9 cellular contexts compared by ENCODE assay signal in the genomic region with DNA sequence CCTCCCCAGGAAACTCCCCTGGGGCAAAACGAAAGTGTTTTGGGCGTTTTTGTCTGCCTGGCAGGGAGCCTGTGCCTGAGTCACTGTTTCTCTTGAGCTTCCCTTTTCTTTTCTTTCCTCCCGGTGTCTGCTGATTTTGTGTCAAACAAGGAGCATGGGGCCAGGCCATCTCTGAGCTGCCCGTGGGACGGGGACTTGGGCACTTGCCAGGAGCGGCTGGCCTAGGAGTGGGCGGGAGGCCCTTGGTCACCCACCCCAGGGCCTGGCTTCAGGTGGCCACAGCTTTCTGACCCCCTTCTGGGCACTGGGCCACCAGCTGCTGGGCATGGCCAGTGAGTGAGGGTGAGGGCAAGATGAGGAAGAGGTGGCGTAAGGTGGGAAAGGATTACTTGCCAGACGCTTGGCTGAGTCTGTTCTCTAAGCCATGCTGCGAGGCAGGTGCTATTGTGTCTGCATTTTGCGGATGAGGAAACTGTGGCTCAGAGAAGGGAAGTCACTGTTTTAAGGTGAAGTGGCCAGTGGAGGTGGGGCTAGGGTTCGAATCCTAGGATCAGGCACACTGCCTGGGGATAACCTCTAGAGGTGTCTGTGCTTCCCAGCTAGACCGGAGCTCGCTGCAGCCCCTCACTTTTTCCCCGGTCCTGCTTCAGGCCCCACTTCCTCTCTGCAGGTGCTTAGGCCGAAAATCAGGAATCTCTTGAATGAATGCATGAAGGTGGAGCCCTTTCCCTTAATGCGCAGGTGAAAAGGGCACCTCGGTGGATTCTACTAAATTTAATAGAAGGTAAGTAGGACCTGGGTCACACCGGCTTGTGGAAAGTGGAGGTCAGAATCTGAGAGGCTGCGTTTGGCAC. TPM values are rescaled to one million over a fixed set of nuclear protein-coding genes. Genes with fewer than 3 reads are reported as not detected.
DNase-seq lines count a peak whose midpoint lies in the region; ATAC-seq, FAIRE-seq and TF ChIP-seq lines count a peak whose summit lies in the region.
"Had no signal": no experiment of that assay in that cellular context is flagged by ENCODE, and none has a peak within 500 bp of the region (broad histone marks: within the 10 kb centered on the region; RNA-seq: fewer than 3 reads in every experiment).

No MANE protein-coding gene starts in this region.

- H3K9me3 ChIP-seq in Loucy (ENCODE audit: insufficient read depth, low read depth, low read length) (no peaks in the 10 kb centered on the region), GM12878 (replicated peaks; ENCODE audit: control insufficient read depth, insufficient read depth, low read length) (no peaks in the 10 kb centered on the region), neural progenitor cell (ENCODE audit: low read depth) (no peaks in the 10 kb centered on the region)

- in situ Hi-C loops in GM12878 (cut with MboI), result loop anchor here (5.0 kb wide), 2 partner anchors 273 to 473 kb away; a partner anchor contains a TSS

- no peak overlapping the region for H2AFZ ChIP-seq in Loucy (ENCODE audit: low read length)
- H2AFZ ChIP-seq in GM12878 (ENCODE audit: control insufficient read depth, low read depth, low read length), result peak overlapping the region; percentile 56
- H2AFZ ChIP-seq in neural progenitor cell (replicated peaks), result no peak overlapping the region

- peak overlapping the region; percentile 15 for H3K4me3 ChIP-seq in Loucy (ENCODE audit: low read length, poor library complexity, severe bottlenecking)
- H3K4me3 ChIP-seq in GM12878, result peak overlapping the region; percentile 71
- no peak overlapping the region for H3K4me3 ChIP-seq in neural progenitor cell

- H3K27me3 Mint-ChIP-seq in neural progenitor cell (ENCODE audit: insufficient read depth, low read depth), result peaks cover 16% of the 10 kb centered on the region

- TF ChIP-seq RAD21 in GM12878 (IDR thresholded peaks at IDR 0.05; ENCODE audit: insufficient read depth, low read depth, low read length), result no peak

- WGBS in GM12878 (ENCODE audit: insufficient coverage, insufficient replicate concordance, low lambda C conversion rate, missing lambda C conversion rate), result 28% methylated on average over 20 of the region's 20 CpGs

- H3K27me3 ChIP-seq in Loucy (ENCODE audit: insufficient read depth, low read length, poor library complexity, severe bottlenecking), result no peaks in the 10 kb centered on the region
- H3K27me3 ChIP-seq in GM12878 (replicated peaks in 1 of 2; ENCODE audit: control insufficient read depth in 2 of 2, insufficient read depth in 2 of 2, low read length in 1 of 2), result no peaks in the 10 kb centered on the region
- H3K27me3 ChIP-seq in neural progenitor cell, result peaks cover 17% of the 10 kb centered on the region

- peak overlapping the region; percentile 77 for H3K4me2 ChIP-seq in Loucy (ENCODE audit: low read depth, low read length, poor library complexity, severe bottlenecking)
- H3K4me2 ChIP-seq in GM12878 (ENCODE audit: control insufficient read depth, insufficient read depth), result peak overlapping the region; percentile 94
- peak overlapping the region; percentile 3 for H3K4me2 ChIP-seq in neural progenitor cell

- no TSS peak for BruUV-seq in GM12878 (replicated peaks; lab: Mats Ljungman, UMichigan)

- peak; percentile 27 for DNase-seq in EH (ENCODE audit: low read depth)
- no peak for DNase-seq in GM12878 (ENCODE audit: low read depth, low spot score)
- no peak for DNase-seq in neural progenitor cell (ENCODE audit: low spot score)
- no peak for DNase-seq in NCI-H1694 treated with DMSO at 0.1 percent for 48 hours (lab: John Stamatoyannopoulos, UW)
- DNase-seq: T-helper 9 cell had no signal

- POLR2A ChIA-PET in GM12878 (lab: Charles Lee), result interaction anchor here (0.6 to 3.2 kb wide), 11 partner anchors 13 to 501 kb away, joined by 3 to 18 read pairs (median 5); a partner anchor contains a TSS

- H3K4me3 Mint-ChIP-seq in neural progenitor cell, result peak overlapping the region; percentile 33

- RAD21 ChIA-PET in GM12878 (lab: Charles Lee; ENCODE audit: unreplicated experiment), result interaction anchor here (0.8 to 12.1 kb wide), 8 partner anchors 18 to 593 kb away, joined by 3 to 97 read pairs (median 4); no protein-coding TSS in a partner anchor

- intact Hi-C loops in GM12878 (cut with micrococcal nuclease; ENCODE audit: unreplicated experiment), result loop anchor here (2.0 to 5.0 kb wide), 3 partner anchors 172 to 607 kb away; a partner anchor contains a TSS

- H3K4me1 ChIP-seq in Loucy (ENCODE audit: insufficient read depth, low read length, poor library complexity, severe bottlenecking), result peaks cover 56% of the 10 kb centered on the region
- peaks cover 30% of the 10 kb centered on the region for H3K4me1 ChIP-seq in GM12878 (ENCODE audit: control insufficient read depth, insufficient read depth, low read length)
- H3K4me1 ChIP-seq in neural progenitor cell, result peaks cover 25% of the 10 kb centered on the region

- no peak overlapping the region for H3K27ac Mint-ChIP-seq in neural progenitor cell

- no peak for FAIRE-seq in GM12878 (lab: Jason Lieb, UNC)

- TF ChIP-seq POLR2A in GM12878 (IDR thresholded peaks at IDR 0.05; ENCODE audit: low read depth, low read length), result peak; percentile 46; the same call in 1 of the 2 replicates

- CTCF ChIA-PET in GM12878 (lab: Yijun Ruan, JAX), result interaction anchor here (0.5 to 11.9 kb wide), 9 partner anchors 18 to 613 kb away, joined by 3 to 133 read pairs (median 7); a partner anchor contains a TSS

- H3K36me3 Mint-ChIP-seq in neural progenitor cell, result no peaks in the 10 kb centered on the region

- H3K9me2 ChIP-seq in Loucy (replicated peaks; ENCODE audit: low read depth, low read length), result no peaks in the 10 kb centered on the region

- H3F3A ChIP-seq in Loucy (ENCODE audit: low read depth) (peaks cover 6% of the 10 kb centered on the region; the same call in 1 of the 2 replicates), neural progenitor cell (ENCODE audit: low read depth) (peaks cover 42% of the 10 kb centered on the region)

- peaks cover 43% of the 10 kb centered on the region for H3K4me1 Mint-ChIP-seq in neural progenitor cell

- no peaks in the 10 kb centered on the region for H3K36me3 ChIP-seq in Loucy (ENCODE audit: insufficient read depth, low read length)
- H3K36me3 ChIP-seq in GM12878 (ENCODE audit: control insufficient read depth in 2 of 2, insufficient read depth in 2 of 2, low read length in 1 of 2), result no peaks in the 10 kb centered on the region; a peak in 1 of 4 replicates
- H3K36me3 ChIP-seq in neural progenitor cell, result no peaks in the 10 kb centered on the region

- no peak for TF ChIP-seq CTCF in Loucy (conservative IDR thresholded peaks at IDR 0.05; ENCODE audit: low read length)
- TF ChIP-seq CTCF in GM12878 (IDR thresholded peaks at IDR 0.05 in 2 of 3, conservative IDR thresholded peaks at IDR 0.05 in 1 of 3; ENCODE audit: control insufficient read depth in 2 of 3, extremely low read depth in 1 of 3, insufficient read depth in 1 of 3, low read depth in 3 of 3, low read length in 3 of 3), result no peak
- no peak for TF ChIP-seq CTCF in neural progenitor cell (IDR thresholded peaks at IDR 0.05)

- ATAC-seq in GM12878 (peak; percentile 9), GM21390 (IDR thresholded peaks at IDR 0.05; ENCODE audit: unreplicated experiment) (no peak), GM18858 (IDR thresholded peaks at IDR 0.05; ENCODE audit: unreplicated experiment) (no peak), HG03565 (IDR thresholded peaks at IDR 0.05; ENCODE audit: unreplicated experiment) (no peak)

- TF ChIP-seq EP300 in GM12878 (IDR thresholded peaks at IDR 0.05; ENCODE audit: borderline replicate concordance in 1 of 2, control insufficient read depth in 1 of 2, low read depth in 2 of 2, low read length in 2 of 2), result 0 out of 4 replicates have a peak, but pooled peaks of 1 of the 2 experiments have one; percentile 2

- no peaks in the 10 kb centered on the region for H3K79me2 ChIP-seq in Loucy (ENCODE audit: insufficient read depth, low read length)
- H3K79me2 ChIP-seq in GM12878 (ENCODE audit: control insufficient read depth, insufficient read depth, low read length), result peaks cover 37% of the 10 kb centered on the region
- H3K79me2 ChIP-seq in neural progenitor cell (ENCODE audit: low read depth), result no peaks in the 10 kb centered on the region

- H3K27ac ChIP-seq in GM12878 (ENCODE audit: control insufficient read depth, insufficient read depth), result peak overlapping the region; percentile 94
- H3K27ac ChIP-seq in neural progenitor cell, result no peak overlapping the region

- H4K20me1 ChIP-seq in Loucy (ENCODE audit: insufficient read depth, low read length, poor library complexity, severe bottlenecking) (no peaks in the 10 kb centered on the region), GM12878 (ENCODE audit: control insufficient read depth, insufficient read depth) (no peaks in the 10 kb centered on the region), neural progenitor cell (ENCODE audit: low read depth) (no peaks in the 10 kb centered on the region)

- no peaks in the 10 kb centered on the region for H3K9me3 Mint-ChIP-seq in neural progenitor cell

- SMC1A ChIA-PET in GM12878 (lab: Charles Lee; ENCODE audit: uncharacterized antibody, unreplicated experiment), result interaction anchor here (0.7 to 7.1 kb wide), 9 partner anchors 17 to 609 kb away, joined by 3 to 132 read pairs (median 3); no protein-coding TSS in a partner anchor

- H3K9ac ChIP-seq in Loucy (ENCODE audit: low read depth, low read length, poor library complexity, severe bottlenecking) (peak overlapping the region; percentile 56), GM12878 (ENCODE audit: control insufficient read depth, insufficient read depth, low read length) (peak overlapping the region; percentile 79), neural progenitor cell (no peak overlapping the region)

TF ChIP-seq in GM12878, 131 proteins besides CTCF, POLR2A, EP300 and RAD21 (continues in another document):
- TF ChIP-seq HDGF (IDR thresholded peaks at IDR 0.05), result peak; percentile 79; the same call in 1 of the 2 replicates

RNA-seq across cellular contexts. Expression of a gene that starts 7.8 kb away (rescaled TPM):
- 9.2 and 10.3 TPM in 2 replicates for total RNA-seq in GM12878 (2013; cell fraction: nucleolus; rRNA removed)
- total RNA-seq in GM12878 (2014; rRNA removed), result 0.16 and 0.34 TPM in 2 replicates
- 0.13 and 0.32 TPM in 2 replicates for total RNA-seq in GM12878 (2014; rRNA removed; fragmentation: Illumina TruSeq; extraction: Trizol)
- total RNA-seq in GM12878 (2021), result 0.29 and 0.36 TPM in 2 replicates
- polyA plus RNA-seq in GM12878 (2011; ENCODE audit: low read depth), result 0.22 TPM
- 0.84 and 1.3 TPM in 2 replicates for polyA plus RNA-seq in GM12878 (2011; rRNA removed)
- polyA plus RNA-seq in GM12878 (2011; cell fraction: cytosol; rRNA removed), result 1.8 and 1.9 TPM in 2 replicates
- 2.5 and 2.6 TPM in 2 replicates for polyA plus RNA-seq in GM12878 (2011; cell fraction: nucleus; rRNA removed)
- 0.69 and 0.70 TPM in 2 replicates for polyA plus RNA-seq in GM12878 (2012)
- polyA plus RNA-seq in GM12878 (2014; fragmentation: Illumina TruSeq; extraction: Trizol), result 0.13 and 0.24 TPM in 2 replicates
- not detected for polyA plus RNA-seq in GM12878 (2014; fragmentation: Nextera tagmentation; extraction: Ambion mirVana)
- 0.10 and 0.15 TPM in 2 replicates for polyA plus RNA-seq in GM12878 (2014; rRNA removed)
- under 1 TPM in 1 of 2 experiments, not detected in 1; 0.20 TPM for polyA plus RNA-seq in GM12878 (2016; fragmentation: Nextera tagmentation; extraction: Ambion mirVana)
- polyA minus RNA-seq in GM12878 (2011; rRNA and poly(A)+ RNA removed), result 2.0 and 2.9 TPM in 2 replicates
- polyA minus RNA-seq in GM12878 (2011; cell fraction: cytosol; rRNA and poly(A)+ RNA removed), result 0.73 and 3.9 TPM in 2 replicates
- polyA minus RNA-seq in GM12878 (2011; cell fraction: nucleus; rRNA and poly(A)+ RNA removed), result 0.96 and 0.97 TPM in 2 replicates
- total RNA-seq in neural progenitor cell (ENCODE audit: low replicate concordance), result 0.19 and 0.40 TPM in 2 replicates

Comparison
In these comparisons a context has a peak if more than half of its experiments do, and no peak if none do; other contexts are left out.
1. H3K4me2 ChIP-seq: peak in every context shown above with its lines; median percentile 94 in GM12878; 77 in Loucy; 3 in neural progenitor cell.